In genomic region chr18:25077933-25078707, GRCh38 we compare ENCODE assay signal across 17 cellular contexts.
"Had no signal": no experiment of that assay in that cellular context is flagged by ENCODE, and none has a peak within 500 bp of the region (broad histone marks: within the 10 kb centered on the region; RNA-seq: fewer than 3 reads in every experiment).

No MANE protein-coding gene starts in this region.

- H3K9me3 Mint-ChIP-seq: activated naive CD8-positive, alpha-beta T cell treated with anti-CD3 and anti-CD28 coated beads for 36 hours had no signal

- H3K27me3 Mint-ChIP-seq: activated naive CD8-positive, alpha-beta T cell treated with anti-CD3 and anti-CD28 coated beads for 36 hours; naive thymus-derived CD8-positive, alpha-beta T cell had no signal

- H3K4me3 ChIP-seq: right atrium auricular region, tibial nerve, vagina had no signal

- H3K36me3 ChIP-seq: right atrium auricular region, tibial nerve, vagina had no signal

- H3K27me3 ChIP-seq: right atrium auricular region, tibial nerve, vagina had no signal

- H3K4me1 Mint-ChIP-seq: activated naive CD8-positive, alpha-beta T cell treated with anti-CD3 and anti-CD28 coated beads for 36 hours; naive thymus-derived CD8-positive, alpha-beta T cell had no signal

- H3K4me1 ChIP-seq: right atrium auricular region, tibial nerve, vagina had no signal

- H3K27ac ChIP-seq: right atrium auricular region, tibial nerve, vagina had no signal

- H3K9me3 ChIP-seq: right atrium auricular region, tibial nerve, vagina had no signal

- H3K27ac Mint-ChIP-seq: activated naive CD8-positive, alpha-beta T cell treated with anti-CD3 and anti-CD28 coated beads for 36 hours; naive thymus-derived CD8-positive, alpha-beta T cell had no signal

- ATAC-seq: left ventricle myocardium superior; naive thymus-derived CD8-positive, alpha-beta T cell; stimulated activated naive CD8-positive, alpha-beta T cell treated with anti-CD3 and anti-CD28 coated beads, Interleukin-15, Interleukin-2, amounts not matched to agents 100 U/mL and 50 U/mL, for 24 hours had no signal

- H3K36me3 Mint-ChIP-seq: activated naive CD8-positive, alpha-beta T cell treated with anti-CD3 and anti-CD28 coated beads for 36 hours; naive thymus-derived CD8-positive, alpha-beta T cell had no signal

- DNase-seq: activated CD4-positive, alpha-beta T cell treated with anti-CD3 and anti-CD28 coated beads, Interleukin-2, amount 50 U/mL, for 48 hours; activated naive CD8-positive, alpha-beta T cell treated with anti-CD3 and anti-CD28 coated beads for 36 hours; activated T-cell treated with anti-CD3 and anti-CD28 coated beads for 4 hours; amniotic stem cell; dermis blood vessel endothelial cell; foreskin melanocyte; kidney; left ventricle myocardium superior; naive thymus-derived CD8-positive, alpha-beta T cell; stimulated activated CD4-positive, alpha-beta T cell treated with anti-CD3 and anti-CD28 coated beads, Interleukin-2, amount 100 ng/mL, for 24 hours; stimulated activated naive CD8-positive, alpha-beta T cell treated with anti-CD3 and anti-CD28 coated beads, Interleukin-15, Interleukin-2, amounts not matched to agents 100 U/mL and 50 U/mL, for 24 hours; substantia nigra; SW 1271; T-helper 2 cell had no signal

- H3K4me3 Mint-ChIP-seq: activated naive CD8-positive, alpha-beta T cell treated with anti-CD3 and anti-CD28 coated beads for 36 hours; naive thymus-derived CD8-positive, alpha-beta T cell had no signal
